Comparison of ENCODE assay signal across 16 cellular contexts in genomic region chr14:71358209-71358931, GRCh38. TPM values are rescaled to one million over a fixed set of nuclear protein-coding genes. Genes with fewer than 3 reads are reported as not detected.
DNase-seq lines count a peak whose midpoint lies in the region; ATAC-seq and TF ChIP-seq lines count a peak whose summit lies in the region.
"Had no signal": no experiment of that assay in that cellular context is flagged by ENCODE, and none has a peak within 500 bp of the region (broad histone marks: within the 10 kb centered on the region; RNA-seq: fewer than 3 reads in every experiment).

No MANE protein-coding gene starts in this region.

- ATAC-seq in HG03354 (IDR thresholded peaks at IDR 0.05; ENCODE audit: poor library complexity, severe bottlenecking, unreplicated experiment) (peak; percentile 49), HG02870 (IDR thresholded peaks at IDR 0.05; ENCODE audit: unreplicated experiment) (no peak)

- DNase-seq in stimulated activated CD4-positive, alpha-beta T cell treated with anti-CD3 and anti-CD28 coated beads, Interleukin-12 subunit alpha, Interleukin-12 subunit beta, amount 100 ng/mL, for 48 hours (ENCODE audit: low read depth in 2 of 3, low spot score in 1 of 3): peak in 2 of 3 donors; percentile 8 to 25
- no peak for DNase-seq in stimulated activated CD4-positive, alpha-beta T cell treated with anti-CD3 and anti-CD28 coated beads, Interleukin-12 subunit alpha, Interleukin-12 subunit beta, amount 100 ng/mL, for 4 hours
- DNase-seq in esophagus squamous epithelium (lab: John Stamatoyannopoulos, UW) (no peak), tibial artery (no peak), cerebellum (ENCODE audit: low spot score) (no peak), lower leg skin (ENCODE audit: low spot score in 2 of 2) (no peak)
- DNase-seq: activated CD8-positive, alpha-beta memory T cell treated with anti-CD3 and anti-CD28 coated beads for 24 hours; amygdala; DMS53; foreskin fibroblast; HFFc6; midbrain; NCI-H1105 treated with DMSO at 0.1 percent for 48 hours had no signal

- H3K4me1 ChIP-seq in esophagus squamous epithelium: peaks cover 12 to 63% (median 25%) of the 10 kb centered on the region in 3 donors
- H3K4me1 ChIP-seq in tibial artery: peaks cover 0 to 78% (median 33%) of the 10 kb centered on the region in 4 donors

- H3K27ac ChIP-seq in esophagus squamous epithelium (peak overlapping the region; percentile 14 to 67 (median 57)), tibial artery (peak overlapping the region; percentile 62)
- H3K27ac ChIP-seq: parathyroid adenoma had no signal

- intact Hi-C loops in esophagus squamous epithelium (cut with DNase I): no loop called here
- intact Hi-C loops in tibial artery (cut with DNase I; ENCODE audit: low total_unique reads): loop anchor here (2.0 kb wide), 1 partner anchor 38 kb away; the partner anchor contains the start of gene SIPA1L1
- intact Hi-C loops in lower leg skin (cut with DNase I; ENCODE audit: low total_unique reads): no loop called here

- 67 to 68% methylated on average over 6 of the region's 6 CpGs for WGBS in esophagus squamous epithelium, 2 donors
- WGBS in lower leg skin, 2 donors: 85 to 91% methylated on average over 6 of the region's 6 CpGs

- H3K27me3 ChIP-seq in esophagus squamous epithelium (no peaks in the 10 kb centered on the region), tibial artery (no peaks in the 10 kb centered on the region)

- H3K4me3 ChIP-seq in esophagus squamous epithelium (no peak overlapping the region), tibial artery (no peak overlapping the region), lower leg skin (ENCODE audit: low read depth, poor library complexity, severe bottlenecking) (no peak overlapping the region)

- H3K36me3 ChIP-seq in esophagus squamous epithelium (no peaks in the 10 kb centered on the region), tibial artery (no peaks in the 10 kb centered on the region)

- TF ChIP-seq POLR2A in esophagus squamous epithelium (IDR thresholded peaks at IDR 0.05): no peak
- TF ChIP-seq POLR2A in lower leg skin (IDR thresholded peaks at IDR 0.05): no peak

- H3K9me3 ChIP-seq in esophagus squamous epithelium (no peaks in the 10 kb centered on the region), tibial artery (no peaks in the 10 kb centered on the region)

- TF ChIP-seq CTCF in esophagus squamous epithelium (IDR thresholded peaks at IDR 0.05) (no peak), tibial artery (IDR thresholded peaks at IDR 0.05) (no peak), lower leg skin (IDR thresholded peaks at IDR 0.05) (no peak)

RNA-seq across cellular contexts. Expression of gene SIPA1L1, which starts 38.1 kb away (rescaled TPM):
- 10 to 100 TPM; 22.7 to 54.4 (median 32.3) TPM for total RNA-seq in esophagus squamous epithelium
- total RNA-seq in cerebellum: 22.9 TPM
- 10 to 100 TPM; 35.2 to 52.4 (median 37.0) TPM for total RNA-seq in lower leg skin

Comparison
In these comparisons a context has a peak if more than half of its experiments do, and no peak if none do; other contexts are left out.
1. DNase-seq: peak in stimulated activated CD4-positive, alpha-beta T cell treated with anti-CD3 and anti-CD28 coated beads, Interleukin-12 subunit alpha, Interleukin-12 subunit beta, amount 100 ng/mL, for 48 hours (2 of 3); none in stimulated activated CD4-positive, alpha-beta T cell treated with anti-CD3 and anti-CD28 coated beads, Interleukin-12 subunit alpha, Interleukin-12 subunit beta, amount 100 ng/mL, for 4 hours (single experiment), esophagus squamous epithelium (single experiment), tibial artery (0 of 2), cerebellum (single experiment) and lower leg skin (0 of 2).